ENCODE assay signal across 1 cellular context in the genomic region with DNA sequence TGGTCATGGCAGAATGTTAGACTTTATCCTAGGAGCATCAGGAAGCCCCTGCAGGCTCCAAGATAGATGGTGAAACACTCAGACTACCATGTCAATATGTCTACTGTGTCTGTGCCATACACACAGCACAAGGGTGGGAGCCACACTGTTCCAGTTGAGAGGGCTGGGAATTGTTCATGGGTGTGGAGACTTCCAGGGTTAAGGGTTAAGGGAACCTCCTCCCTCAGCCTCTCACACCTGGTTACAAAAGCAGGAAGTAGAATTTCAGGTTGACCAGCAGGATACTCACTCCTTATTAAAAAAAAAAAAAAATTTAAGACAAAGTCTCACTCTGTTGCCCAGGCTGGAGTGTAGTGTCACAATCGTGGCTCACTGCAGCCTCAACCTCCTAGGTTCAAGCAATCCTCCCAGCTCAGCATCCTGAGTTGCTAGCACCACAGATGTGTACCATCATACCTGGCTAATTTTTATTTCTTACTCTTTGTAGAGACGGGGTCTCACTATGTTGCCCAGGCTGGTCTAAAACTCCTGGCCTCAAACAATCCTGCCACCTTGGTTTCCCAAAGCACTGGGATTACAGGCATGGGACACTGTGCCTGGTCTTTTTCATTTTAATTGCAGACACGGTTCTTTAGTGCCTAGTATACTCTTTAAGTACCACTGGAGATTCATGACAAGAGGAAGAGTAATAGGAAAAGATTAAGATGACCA.
TF ChIP-seq lines count a peak whose summit lies in the region.

No MANE protein-coding gene starts in this region.

TF ChIP-seq in HepG2, 621 proteins besides CTCF, POLR2A, EP300 and RAD21:
- TF ChIP-seq ATRX (CRISPR knock-in tag; IDR thresholded peaks at IDR 0.05; ENCODE audit: borderline replicate concordance): no peak
- no peak for TF ChIP-seq ELF1 (CRISPR knock-in tag; IDR thresholded peaks at IDR 0.05)
- peak; percentile 79 for TF ChIP-seq ZNF121 (CRISPR knock-in tag; IDR thresholded peaks at IDR 0.05)
